1 cellular context compared by ENCODE assay signal in the genomic region with DNA sequence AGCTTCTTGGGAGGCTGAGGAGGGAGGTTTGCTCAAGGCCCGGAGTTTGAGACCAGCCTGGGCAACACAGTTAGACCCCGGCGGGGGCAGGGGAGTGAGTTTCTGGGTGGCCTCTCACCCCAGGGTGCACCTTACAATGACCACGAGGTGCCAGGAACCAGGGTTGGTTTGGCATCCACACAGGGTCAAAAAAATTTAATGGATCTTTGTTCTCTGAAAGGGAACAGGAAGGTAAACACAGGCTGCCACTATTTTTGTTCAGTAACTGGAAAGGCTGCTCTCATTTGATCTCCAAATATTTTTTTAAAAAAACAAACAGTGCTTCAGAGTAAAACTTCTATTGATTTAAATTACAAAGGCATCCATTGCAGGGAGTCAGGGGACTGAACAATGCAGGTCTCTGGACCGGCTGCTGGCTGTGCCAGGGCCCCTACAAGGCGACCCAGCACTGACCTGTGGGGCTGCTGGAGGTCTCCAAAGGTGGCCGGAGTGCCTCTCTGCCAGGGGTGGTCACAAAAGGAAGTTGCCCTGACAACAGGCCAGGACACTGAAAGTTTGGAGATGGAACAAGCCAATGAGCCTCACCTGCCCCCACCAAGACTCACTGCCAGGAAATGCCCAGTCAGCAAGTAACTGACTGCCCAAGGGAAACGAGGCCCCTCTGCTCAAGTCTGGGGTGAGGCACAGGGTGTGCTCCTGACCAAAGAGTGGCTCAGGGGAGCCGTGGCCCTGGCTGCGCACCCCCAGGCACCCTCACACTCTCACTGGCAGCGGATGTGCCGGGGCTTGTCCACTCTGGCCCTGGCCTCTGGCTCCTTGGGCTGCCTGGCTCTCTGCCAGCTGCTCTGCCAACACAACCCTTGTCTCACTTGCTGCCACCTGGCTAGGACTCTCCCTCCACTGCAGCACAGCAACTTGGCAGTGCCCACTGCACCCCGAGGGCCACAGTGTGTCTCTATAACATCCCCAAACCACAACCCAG.
TF ChIP-seq lines count a peak whose summit lies in the region.

No MANE protein-coding gene starts in this region.

TF ChIP-seq in HCT116, 20 proteins besides CTCF, POLR2A, EP300 and RAD21 (continued from another document):
- no peak for TF ChIP-seq TCF7L2 (IDR thresholded peaks at IDR 0.05; ENCODE audit: borderline replicate concordance, extremely low read depth, insufficient read depth, insufficient read length)
